ENCODE assay signal across 20 cellular contexts in genomic region chr7:154474903-154475520, GRCh38.
"Had no signal": no experiment of that assay in that cellular context is flagged by ENCODE, and none has a peak within 500 bp of the region (broad histone marks: within the 10 kb centered on the region; RNA-seq: fewer than 3 reads in every experiment).

No MANE protein-coding gene starts in this region.

- H3K4me3 Mint-ChIP-seq: activated CD4-positive, alpha-beta memory T cell treated with anti-CD3 and anti-CD28 coated beads, Interleukin-2, amount 10 ng/mL, durations not matched to agents 7 days and 5 days; activated CD8-positive, alpha-beta memory T cell treated with anti-CD3 and anti-CD28 coated beads, Interleukin-2, amount 10 ng/mL, durations not matched to agents 7 days and 5 days; activated naive CD8-positive, alpha-beta T cell treated with anti-CD3 and anti-CD28 coated beads, Interleukin-2, amount 10 ng/mL, durations not matched to agents 7 days and 5 days; activated T-cell treated with anti-CD3 and anti-CD28 coated beads, Interleukin-2, amount 50 U/mL, for 24 hours; nephron progenitor cell; stimulated activated naive CD8-positive, alpha-beta T cell treated with anti-CD3 and anti-CD28 coated beads, Interleukin-15, Interleukin-2, amounts not matched to agents 100 ng/mL and 50 ng/mL, for 24 hours; type B pancreatic cell had no signal

- H3K27ac ChIP-seq: left lung, skin epidermis, testis had no signal

- H3K36me3 Mint-ChIP-seq: activated CD8-positive, alpha-beta memory T cell treated with anti-CD3 and anti-CD28 coated beads, Interleukin-2, amount 10 ng/mL, durations not matched to agents 7 days and 5 days; activated naive CD8-positive, alpha-beta T cell treated with anti-CD3 and anti-CD28 coated beads, Interleukin-2, amount 10 ng/mL, durations not matched to agents 7 days and 5 days; type B pancreatic cell had no signal

- ATAC-seq: activated CD8-positive, alpha-beta memory T cell treated with anti-CD3 and anti-CD28 coated beads, Interleukin-2, amount 10 ng/mL, durations not matched to agents 7 days and 5 days; left lung; right cardiac atrium had no signal

- H3K36me3 ChIP-seq: left lung had no signal

- H3K9me3 Mint-ChIP-seq: nephron progenitor cell, type B pancreatic cell had no signal

- H3K27me3 ChIP-seq: left lung, testis had no signal

- DNase-seq: activated CD4-positive, alpha-beta memory T cell treated with anti-CD3 and anti-CD28 coated beads, Interleukin-2, amount 10 ng/mL, durations not matched to agents 7 days and 5 days; activated CD4-positive, alpha-beta T cell treated with anti-CD3 and anti-CD28 coated beads for 48 hours; activated CD4-positive, CD25-positive, alpha-beta regulatory T cell; activated CD8-positive, alpha-beta memory T cell treated with anti-CD3 and anti-CD28 coated beads, Interleukin-2, amount 10 ng/mL, durations not matched to agents 7 days and 5 days; activated naive CD4-positive, alpha-beta T cell treated with Interleukin-2 at 50 U/mL for 16 hours; activated naive CD8-positive, alpha-beta T cell treated with anti-CD3 and anti-CD28 coated beads, Interleukin-2, amount 10 ng/mL, durations not matched to agents 7 days and 5 days; activated T-cell treated with anti-CD3 and anti-CD28 coated beads, Interleukin-2, amount 50 U/mL, for 24 hours; amygdala; foreskin melanocyte; glutamatergic neuron; left lung; nephron progenitor cell; right cardiac atrium; T1000; testis had no signal

- H3K4me3 ChIP-seq: left lung, skin epidermis, testis had no signal

- H3K27me3 Mint-ChIP-seq: activated CD4-positive, alpha-beta memory T cell treated with anti-CD3 and anti-CD28 coated beads, Interleukin-2, amount 10 ng/mL, durations not matched to agents 7 days and 5 days; activated CD8-positive, alpha-beta memory T cell treated with anti-CD3 and anti-CD28 coated beads, Interleukin-2, amount 10 ng/mL, durations not matched to agents 7 days and 5 days; activated naive CD8-positive, alpha-beta T cell treated with anti-CD3 and anti-CD28 coated beads, Interleukin-2, amount 10 ng/mL, durations not matched to agents 7 days and 5 days; activated T-cell treated with anti-CD3 and anti-CD28 coated beads, Interleukin-2, amount 50 U/mL, for 24 hours; progenitor cell of endocrine pancreas; stimulated activated naive CD8-positive, alpha-beta T cell treated with anti-CD3 and anti-CD28 coated beads, Interleukin-15, Interleukin-2, amounts not matched to agents 100 ng/mL and 50 ng/mL, for 24 hours; type B pancreatic cell had no signal

- H3K27ac Mint-ChIP-seq: activated CD4-positive, alpha-beta memory T cell treated with anti-CD3 and anti-CD28 coated beads, Interleukin-2, amount 10 ng/mL, durations not matched to agents 7 days and 5 days; activated CD8-positive, alpha-beta memory T cell treated with anti-CD3 and anti-CD28 coated beads, Interleukin-2, amount 10 ng/mL, durations not matched to agents 7 days and 5 days; activated naive CD8-positive, alpha-beta T cell treated with anti-CD3 and anti-CD28 coated beads, Interleukin-2, amount 10 ng/mL, durations not matched to agents 7 days and 5 days; activated T-cell treated with anti-CD3 and anti-CD28 coated beads, Interleukin-2, amount 50 U/mL, for 24 hours; activated T-helper 2 cell treated with anti-CD3 and anti-CD28 coated beads, Interferon-gamma antibody, Interleukin-2, Interleukin-4, amounts not matched to agents 10 μg/mL and 5 μg/mL and 100 μg/mL, durations not matched to agents 14 hours and 24 hours and 36 hours; nephron progenitor cell; progenitor cell of endocrine pancreas; stimulated activated naive CD8-positive, alpha-beta T cell treated with anti-CD3 and anti-CD28 coated beads, Interleukin-15, Interleukin-2, amounts not matched to agents 100 ng/mL and 50 ng/mL, for 24 hours; type B pancreatic cell had no signal

- H3K4me1 Mint-ChIP-seq: activated CD4-positive, alpha-beta memory T cell treated with anti-CD3 and anti-CD28 coated beads, Interleukin-2, amount 10 ng/mL, durations not matched to agents 7 days and 5 days; activated CD8-positive, alpha-beta memory T cell treated with anti-CD3 and anti-CD28 coated beads, Interleukin-2, amount 10 ng/mL, durations not matched to agents 7 days and 5 days; activated naive CD8-positive, alpha-beta T cell treated with anti-CD3 and anti-CD28 coated beads, Interleukin-2, amount 10 ng/mL, durations not matched to agents 7 days and 5 days had no signal

- H3K9me3 ChIP-seq: left lung, testis had no signal
